Comparison of ENCODE assay signal across 1 cellular context in the genomic region with DNA sequence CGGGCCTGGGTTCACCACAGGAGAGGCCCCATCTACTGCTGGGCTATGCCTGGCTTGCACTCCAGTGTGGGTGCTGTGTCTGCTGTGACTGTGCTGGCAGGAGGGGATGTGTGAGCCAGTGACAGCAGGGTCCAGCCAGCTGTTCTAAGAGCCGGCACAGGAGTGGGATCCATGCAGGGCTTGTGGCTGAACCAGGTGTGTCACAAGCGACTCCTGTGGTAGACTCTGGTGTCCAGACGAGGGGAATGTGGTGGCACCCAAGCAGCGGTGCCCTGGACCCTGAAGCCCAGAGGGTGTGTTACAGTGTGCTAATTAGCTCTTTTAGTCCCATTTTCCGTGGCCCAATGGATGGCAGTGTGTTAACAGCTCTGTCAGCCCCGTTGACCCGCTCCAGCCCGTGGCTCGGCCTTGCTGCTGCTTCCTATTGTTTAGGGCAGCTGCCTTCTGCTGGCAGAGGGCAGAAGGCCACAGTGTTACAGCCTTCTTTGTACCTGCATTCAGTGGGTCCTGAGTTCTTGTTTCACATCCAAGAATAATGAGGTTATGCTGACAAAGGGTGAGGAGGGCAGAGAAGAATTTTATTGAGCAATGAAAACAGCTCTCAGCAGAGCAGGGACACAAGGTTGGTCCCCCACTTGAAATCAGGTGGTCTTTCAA.
TF ChIP-seq lines count a peak whose summit lies in the region.

No MANE protein-coding gene starts in this region.

TF ChIP-seq in HEK293, 187 proteins besides CTCF, POLR2A, EP300 and RAD21 (continued from another document):
- TF ChIP-seq, protein P1, sequence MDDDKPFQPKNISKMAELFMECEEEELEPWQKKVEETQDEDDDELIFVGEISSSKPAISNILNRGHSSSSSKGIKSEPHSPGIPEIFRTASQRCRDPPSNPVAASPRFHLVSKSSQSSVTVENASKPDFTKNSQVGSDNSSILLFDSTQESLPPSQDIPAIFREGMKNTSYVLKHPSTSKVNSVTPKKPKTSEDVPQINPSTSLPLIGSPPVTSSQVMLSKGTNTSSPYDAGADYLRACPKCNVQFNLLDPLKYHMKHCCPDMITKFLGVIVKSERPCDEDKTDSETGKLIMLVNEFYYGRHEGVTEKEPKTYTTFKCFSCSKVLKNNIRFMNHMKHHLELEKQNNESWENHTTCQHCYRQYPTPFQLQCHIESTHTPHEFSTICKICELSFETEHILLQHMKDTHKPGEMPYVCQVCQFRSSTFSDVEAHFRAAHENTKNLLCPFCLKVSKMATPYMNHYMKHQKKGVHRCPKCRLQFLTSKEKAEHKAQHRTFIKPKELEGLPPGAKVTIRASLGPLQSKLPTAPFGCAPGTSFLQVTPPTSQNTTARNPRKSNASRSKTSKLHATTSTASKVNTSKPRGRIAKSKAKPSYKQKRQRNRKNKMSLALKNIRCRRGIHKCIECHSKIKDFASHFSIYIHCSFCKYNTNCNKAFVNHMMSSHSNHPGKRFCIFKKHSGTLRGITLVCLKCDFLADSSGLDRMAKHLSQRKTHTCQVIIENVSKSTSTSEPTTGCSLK (tag by site-specific recombination; IDR thresholded peaks at IDR 0.05): no peak
- TF ChIP-seq, protein P2, sequence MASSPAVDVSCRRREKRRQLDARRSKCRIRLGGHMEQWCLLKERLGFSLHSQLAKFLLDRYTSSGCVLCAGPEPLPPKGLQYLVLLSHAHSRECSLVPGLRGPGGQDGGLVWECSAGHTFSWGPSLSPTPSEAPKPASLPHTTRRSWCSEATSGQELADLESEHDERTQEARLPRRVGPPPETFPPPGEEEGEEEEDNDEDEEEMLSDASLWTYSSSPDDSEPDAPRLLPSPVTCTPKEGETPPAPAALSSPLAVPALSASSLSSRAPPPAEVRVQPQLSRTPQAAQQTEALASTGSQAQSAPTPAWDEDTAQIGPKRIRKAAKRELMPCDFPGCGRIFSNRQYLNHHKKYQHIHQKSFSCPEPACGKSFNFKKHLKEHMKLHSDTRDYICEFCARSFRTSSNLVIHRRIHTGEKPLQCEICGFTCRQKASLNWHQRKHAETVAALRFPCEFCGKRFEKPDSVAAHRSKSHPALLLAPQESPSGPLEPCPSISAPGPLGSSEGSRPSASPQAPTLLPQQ (tag by site-specific recombination; IDR thresholded peaks at IDR 0.05): no peak
- TF ChIP-seq SCRT2 (tag by site-specific recombination; IDR thresholded peaks at IDR 0.05): 0 out of 2 replicates have a peak, but pooled peaks have one; percentile 6
